30 cellular contexts compared by ENCODE assay signal in genomic region chr11:72160319-72160718, GRCh38. TPM values are rescaled to one million over a fixed set of nuclear protein-coding genes. Genes with fewer than 3 reads are reported as not detected.
"Had no signal": no experiment of that assay in that cellular context is flagged by ENCODE, and none has a peak within 500 bp of the region (broad histone marks: within the 10 kb centered on the region; RNA-seq: fewer than 3 reads in every experiment).

No MANE protein-coding gene starts in this region.

- H3K9me3 Mint-ChIP-seq: activated B cell treated with CpG ODN at 0.5 μM for 24 hours; activated CD4-positive, alpha-beta T cell treated with anti-CD3 and anti-CD28 coated beads, Interleukin-2, amount 10 ng/mL, durations not matched to agents 24 days and 14 days; activated naive CD4-positive, alpha-beta T cell treated with anti-CD3 and anti-CD28 coated beads, Interleukin-2, amount 50 U/mL, for 72 hours; activated naive CD8-positive, alpha-beta T cell treated with anti-CD3 and anti-CD28 coated beads, Interleukin-2, amount 50 U/mL, for 24 hours; activated T-cell treated with anti-CD3 and anti-CD28 coated beads, Interleukin-2, amount 50 U/mL, for 4 hours; T-cell had no signal

- H3K4me3 ChIP-seq: cardiac muscle cell, SK-N-MC had no signal

- H3K4me1 Mint-ChIP-seq: activated B cell treated with CpG ODN at 0.5 μM for 24 hours; activated CD4-positive, alpha-beta T cell treated with anti-CD3 and anti-CD28 coated beads, Interleukin-2, amount 10 ng/mL, durations not matched to agents 24 days and 14 days; activated naive CD8-positive, alpha-beta T cell treated with anti-CD3 and anti-CD28 coated beads, Interleukin-2, amount 50 U/mL, for 24 hours; T-cell had no signal

- H3K36me3 ChIP-seq: brain microvascular endothelial cell, cardiac muscle cell had no signal

- DNase-seq: activated B cell treated with CpG ODN at 0.5 μM for 24 hours; activated CD4-positive, alpha-beta T cell treated with anti-CD3 and anti-CD28 coated beads for 1 hour; activated CD4-positive, alpha-beta T cell treated with anti-CD3 and anti-CD28 coated beads, Interleukin-2, amount 10 ng/mL, durations not matched to agents 24 days and 14 days; activated CD4-positive, alpha-beta T cell treated with anti-CD3 and anti-CD28 coated beads, Interleukin-2, amount 50 U/mL, for 48 hours; activated CD8-positive, alpha-beta memory T cell treated with anti-CD3 and anti-CD28 coated beads for 24 hours; activated effector memory CD4-positive, alpha-beta T cell treated with anti-CD3 and anti-CD28 coated beads, Interleukin-2, amount 50 U/mL, for 16 hours; activated naive CD4-positive, alpha-beta T cell treated with Interleukin-2 at 50 U/mL for 16 hours; activated naive CD8-positive, alpha-beta T cell treated with anti-CD3 and anti-CD28 coated beads, Interleukin-2, amount 50 U/mL, for 24 hours; activated T-cell treated with anti-CD3 and anti-CD28 coated beads, Interleukin-2, amount 50 U/mL, for 4 hours; brain microvascular endothelial cell; cerebellar nuclear complex; NCI-H1048; NCI-H1694; NCI-H2029; NCI-H2107; NCI-H2171 treated with DMSO at 0.1 percent for 48 hours; NCI-H226; NCI-H526; NCI-H82; RPMI8226; T-cell; T-helper 2 cell; T1000 had no signal

- H3K4me3 Mint-ChIP-seq: activated B cell treated with CpG ODN at 0.5 μM for 24 hours; activated CD4-positive, alpha-beta T cell treated with anti-CD3 and anti-CD28 coated beads, Interleukin-2, amount 10 ng/mL, durations not matched to agents 24 days and 14 days; activated naive CD8-positive, alpha-beta T cell treated with anti-CD3 and anti-CD28 coated beads, Interleukin-2, amount 50 U/mL, for 24 hours; activated T-cell treated with anti-CD3 and anti-CD28 coated beads, Interleukin-2, amount 50 U/mL, for 4 hours; T-cell had no signal

- ATAC-seq: activated naive CD4-positive, alpha-beta T cell treated with anti-CD3 and anti-CD28 coated beads, Interleukin-2, amount 50 U/mL, for 72 hours; activated naive CD8-positive, alpha-beta T cell treated with anti-CD3 and anti-CD28 coated beads, Interleukin-2, amount 50 U/mL, for 24 hours; activated T-cell treated with anti-CD3 and anti-CD28 coated beads, Interleukin-2, amount 50 U/mL, for 4 hours; Panc1; Right ventricle myocardium inferior; T-cell had no signal

- H3K36me3 Mint-ChIP-seq: activated naive CD4-positive, alpha-beta T cell treated with anti-CD3 and anti-CD28 coated beads, Interleukin-2, amount 50 U/mL, for 72 hours; T-cell had no signal

- H3K27ac Mint-ChIP-seq: activated B cell treated with CpG ODN at 0.5 μM for 24 hours; activated CD4-positive, alpha-beta T cell treated with anti-CD3 and anti-CD28 coated beads, Interleukin-2, amount 10 ng/mL, durations not matched to agents 24 days and 14 days; activated naive CD4-positive, alpha-beta T cell treated with anti-CD3 and anti-CD28 coated beads, Interleukin-2, amount 50 U/mL, for 72 hours; activated naive CD8-positive, alpha-beta T cell treated with anti-CD3 and anti-CD28 coated beads, Interleukin-2, amount 50 U/mL, for 24 hours; T-cell had no signal

RNA-seq across cellular contexts. Expression of gene FOLR3, which starts 24.8 kb away (rescaled TPM):
- total RNA-seq: activated B cell treated with CpG ODN at 0.5 μM for 24 hours; activated CD4-positive, alpha-beta T cell treated with anti-CD3 and anti-CD28 coated beads, Interleukin-2, amount 10 ng/mL, durations not matched to agents 24 days and 14 days; activated naive CD4-positive, alpha-beta T cell treated with anti-CD3 and anti-CD28 coated beads, Interleukin-2, amount 50 U/mL, for 72 hours; activated T-cell treated with anti-CD3 and anti-CD28 coated beads, Interleukin-2, amount 50 U/mL, for 4 hours; cardiac muscle cell; NCI-H460; OCI-LY7; T-cell had no signal

RNA-seq across cellular contexts. Expression of gene FOLR1, which starts 31.6 kb away (rescaled TPM):
- total RNA-seq: activated B cell treated with CpG ODN at 0.5 μM for 24 hours; activated CD4-positive, alpha-beta T cell treated with anti-CD3 and anti-CD28 coated beads, Interleukin-2, amount 10 ng/mL, durations not matched to agents 24 days and 14 days; activated naive CD4-positive, alpha-beta T cell treated with anti-CD3 and anti-CD28 coated beads, Interleukin-2, amount 50 U/mL, for 72 hours; NCI-H460; OCI-LY7 had no signal

RNA-seq across cellular contexts. Expression of gene TOMT, which starts 54.6 kb away (rescaled TPM):
- total RNA-seq: activated B cell treated with CpG ODN at 0.5 μM for 24 hours; activated CD4-positive, alpha-beta T cell treated with anti-CD3 and anti-CD28 coated beads, Interleukin-2, amount 10 ng/mL, durations not matched to agents 24 days and 14 days; activated naive CD4-positive, alpha-beta T cell treated with anti-CD3 and anti-CD28 coated beads, Interleukin-2, amount 50 U/mL, for 72 hours; activated T-cell treated with anti-CD3 and anti-CD28 coated beads, Interleukin-2, amount 50 U/mL, for 4 hours; cardiac muscle cell; NCI-H460; OCI-LY7; Right ventricle myocardium inferior had no signal

RNA-seq across cellular contexts. Expression of gene FOLR2, which starts 56.3 kb away (rescaled TPM):
- total RNA-seq: activated CD4-positive, alpha-beta T cell treated with anti-CD3 and anti-CD28 coated beads, Interleukin-2, amount 10 ng/mL, durations not matched to agents 24 days and 14 days; activated naive CD4-positive, alpha-beta T cell treated with anti-CD3 and anti-CD28 coated beads, Interleukin-2, amount 50 U/mL, for 72 hours; activated T-cell treated with anti-CD3 and anti-CD28 coated beads, Interleukin-2, amount 50 U/mL, for 4 hours; cardiac muscle cell; NCI-H460; T-cell had no signal
